ENCODE assay signal across 14 cellular contexts in the genomic region with DNA sequence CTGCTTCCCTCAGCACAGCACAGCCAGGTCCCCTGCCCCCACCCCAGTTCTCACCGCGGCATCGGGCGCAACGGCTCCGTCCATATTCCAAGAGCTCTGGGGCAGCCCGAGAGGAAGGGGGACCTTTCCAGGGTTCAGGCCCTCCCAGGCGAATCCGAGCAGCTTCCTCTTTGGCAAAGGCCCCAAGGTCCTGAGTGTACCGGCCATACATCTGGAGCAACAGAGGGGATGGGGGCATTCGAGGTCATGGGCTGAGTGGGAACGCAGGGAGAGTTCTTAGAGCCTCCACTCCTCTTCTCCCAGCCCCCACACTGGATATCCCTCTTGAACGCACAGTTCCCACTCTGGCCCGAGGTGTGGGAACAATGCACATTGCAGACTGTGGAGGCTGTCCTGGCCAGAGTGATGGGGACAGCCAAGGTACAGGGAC. TPM values are rescaled to one million over a fixed set of nuclear protein-coding genes. Genes with fewer than 3 reads are reported as not detected.
"Had no signal": no experiment of that assay in that cellular context is flagged by ENCODE, and none has a peak within 500 bp of the region (broad histone marks: within the 10 kb centered on the region; RNA-seq: fewer than 3 reads in every experiment).

No MANE protein-coding gene starts in this region.

- H3K9me3 ChIP-seq: adrenal gland, heart left ventricle, transverse colon had no signal

- H3K27ac ChIP-seq: adrenal gland, heart left ventricle, transverse colon had no signal

- H3K27me3 ChIP-seq: adrenal gland, heart left ventricle, transverse colon had no signal

- H3K27ac Mint-ChIP-seq: activated naive CD4-positive, alpha-beta T cell treated with anti-CD3 and anti-CD28 coated beads, Interleukin-2, amount 10 ng/mL, durations not matched to agents 7 days and 5 days had no signal

- DNase-seq: activated CD4-positive, alpha-beta T cell treated with anti-CD3 and anti-CD28 coated beads, Interleukin-2, amount 50 U/mL, for 4 hours; activated CD4-positive, CD25-positive, alpha-beta regulatory T cell treated with anti-CD3 and anti-CD28 coated beads, Interleukin-2, amount 50 U/mL, for 72 hours; activated naive CD4-positive, alpha-beta T cell treated with anti-CD3 and anti-CD28 coated beads, Interleukin-2, amount 10 ng/mL, durations not matched to agents 7 days and 5 days; adrenal gland; effector memory CD4-positive, alpha-beta T cell; foreskin melanocyte; natural killer cell; T-helper 1 cell; T1000; transverse colon had no signal

- H3K4me3 ChIP-seq: adrenal gland, heart left ventricle had no signal

- ATAC-seq: heart left ventricle, natural killer cell, sciatic nerve, SK-N-SH treated with all-trans-retinoic acid at 6 μM for 48 hours had no signal

- H3K9me3 Mint-ChIP-seq: activated naive CD4-positive, alpha-beta T cell treated with anti-CD3 and anti-CD28 coated beads, Interleukin-2, amount 10 ng/mL, durations not matched to agents 7 days and 5 days; natural killer cell had no signal

- H3K4me3 Mint-ChIP-seq: activated naive CD4-positive, alpha-beta T cell treated with anti-CD3 and anti-CD28 coated beads, Interleukin-2, amount 10 ng/mL, durations not matched to agents 7 days and 5 days; natural killer cell had no signal

- H3K36me3 Mint-ChIP-seq: natural killer cell had no signal

RNA-seq across cellular contexts. Expression of a gene that starts 19.1 kb away (rescaled TPM):
- total RNA-seq: natural killer cell, osteoblast, transverse colon had no signal
